ENCODE assay signal across 25 cellular contexts in the genomic region with DNA sequence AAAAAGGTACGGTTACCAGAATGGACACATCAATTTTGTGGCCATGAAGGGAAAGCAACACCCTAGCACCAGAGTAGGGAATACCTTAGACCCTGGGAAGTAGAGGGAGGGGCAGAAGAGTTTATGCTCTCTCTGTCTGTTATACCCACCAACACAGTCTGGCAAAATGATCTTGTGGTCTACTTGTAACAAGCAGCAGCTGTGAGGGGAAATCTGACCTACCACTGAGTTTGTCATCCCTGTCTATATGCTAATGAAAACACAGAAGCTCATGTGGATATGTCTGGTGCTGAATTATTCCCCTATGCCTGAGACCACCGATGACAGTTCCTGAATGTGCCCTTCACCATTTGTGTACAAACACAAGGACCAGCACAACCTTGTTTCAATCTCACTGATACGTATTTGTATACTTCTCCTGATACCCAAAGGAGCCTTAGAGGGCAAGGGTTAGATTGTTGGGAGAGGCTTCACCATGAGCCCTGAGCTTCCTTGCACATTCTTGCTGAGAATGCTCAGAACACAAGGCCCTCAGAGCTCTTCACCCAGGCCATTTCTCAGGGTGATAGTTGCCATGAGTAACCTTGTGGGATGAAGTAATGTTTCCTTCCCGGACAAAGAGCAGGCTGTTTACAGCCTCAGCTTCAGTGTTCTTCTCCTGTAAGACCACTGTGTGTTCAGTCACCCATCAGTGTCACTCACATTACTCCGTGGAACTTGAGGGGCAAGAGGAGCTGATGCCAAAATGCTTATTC. TPM values are rescaled to one million over a fixed set of nuclear protein-coding genes. Genes with fewer than 3 reads are reported as not detected.
DNase-seq lines count a peak whose midpoint lies in the region; TF ChIP-seq lines count a peak whose summit lies in the region.
"Had no signal": no experiment of that assay in that cellular context is flagged by ENCODE, and none has a peak within 500 bp of the region (broad histone marks: within the 10 kb centered on the region; RNA-seq: fewer than 3 reads in every experiment).

No MANE protein-coding gene starts in this region.

- H3K9me3 ChIP-seq in smooth muscle cell (replicated peaks; ENCODE audit: low read depth), result no peaks in the 10 kb centered on the region
- H3K9me3 ChIP-seq: body of pancreas, testis had no signal

- H3K27ac ChIP-seq in smooth muscle cell (ENCODE audit: low read depth) (peak overlapping the region; percentile 74), caudate nucleus (ENCODE audit: low read depth, low read length) (no peak overlapping the region)
- H3K27ac ChIP-seq: 22Rv1, body of pancreas, epithelial cell of prostate, heart left ventricle had no signal

- WGBS in smooth muscle cell (ENCODE audit: low lambda C conversion rate), result 47% methylated on average over 5 of the region's 5 CpGs

- peaks cover 5% of the 10 kb centered on the region for H3K27me3 ChIP-seq in smooth muscle cell (ENCODE audit: low read depth)
- H3K27me3 ChIP-seq: body of pancreas, heart left ventricle, testis had no signal

- no peak overlapping the region for H3K4me2 ChIP-seq in smooth muscle cell

- TF ChIP-seq CTCF in astrocyte of the spinal cord (IDR thresholded peaks at IDR 0.05; ENCODE audit: low read depth, low read length) (no peak), smooth muscle cell (IDR thresholded peaks at IDR 0.05; ENCODE audit: borderline replicate concordance, insufficient read depth, poor library complexity, severe bottlenecking) (no peak)

- H3K36me3 ChIP-seq in smooth muscle cell (ENCODE audit: low read depth), result no peaks in the 10 kb centered on the region
- H3K36me3 ChIP-seq: heart left ventricle had no signal

- no peaks in the 10 kb centered on the region for H3K4me1 ChIP-seq in smooth muscle cell (ENCODE audit: low read depth)
- H3K4me1 ChIP-seq: body of pancreas, heart left ventricle, testis had no signal

- no peaks in the 10 kb centered on the region for H3K79me2 ChIP-seq in smooth muscle cell (ENCODE audit: low read depth)

- H2AFZ ChIP-seq in smooth muscle cell (ENCODE audit: low read depth), result peak overlapping the region; percentile 69

- DNase-seq in DMS 273 (lab: John Stamatoyannopoulos, UW; ENCODE audit: unreplicated experiment) (peak; percentile 11), DMS 273 treated with DMSO at 0.1 percent for 48 hours (lab: John Stamatoyannopoulos, UW) (no peak), astrocyte of the spinal cord (ENCODE audit: low read depth, low spot score) (peak; percentile 20), foreskin melanocyte (peak; percentile 53), smooth muscle cell (lab: John Stamatoyannopoulos, UW; ENCODE audit: unreplicated experiment) (no peak), HUDEP-2 (lab: John Stamatoyannopoulos, UW; ENCODE audit: unreplicated experiment in 76 of 76) (no peak), NCI-H748 (lab: John Stamatoyannopoulos, UW; ENCODE audit: unreplicated experiment) (no peak), caudate nucleus (lab: John Stamatoyannopoulos, UW) (no peak)
- DNase-seq: activated CD4-positive, alpha-beta T cell treated with anti-CD3 and anti-CD28 coated beads for 36 hours; activated naive CD8-positive, alpha-beta T cell treated with anti-CD3 and anti-CD28 coated beads, Interleukin-2, amount 10 ng/mL, durations not matched to agents 7 days and 5 days; activated T-cell treated with anti-CD3 and anti-CD28 coated beads for 4 hours; body of pancreas; Calu3; heart left ventricle; Kasumi-1; NCI-H187; NCI-H526 treated with DMSO at 0.1 percent for 48 hours; RPMI8226; stimulated activated naive CD8-positive, alpha-beta T cell treated with anti-CD3 and anti-CD28 coated beads, Interleukin-15, Interleukin-2, amounts not matched to agents 100 U/mL and 50 U/mL, for 24 hours; T-helper 17 cell; testis had no signal

- no peaks in the 10 kb centered on the region for H4K20me1 ChIP-seq in smooth muscle cell (ENCODE audit: low read depth)

- H3K4me3 ChIP-seq in astrocyte of the spinal cord (ENCODE audit: low read depth, low read length) (no peak overlapping the region), smooth muscle cell (no peak overlapping the region)
- H3K4me3 ChIP-seq: body of pancreas, GM12878, heart left ventricle, lung, testis had no signal

- no peaks in the 10 kb centered on the region for H3F3A ChIP-seq in smooth muscle cell (ENCODE audit: low read depth)

- peak overlapping the region; percentile 36 for H3K9ac ChIP-seq in smooth muscle cell (ENCODE audit: low read depth)

- in situ Hi-C loops in astrocyte of the spinal cord (cut with HindIII; ENCODE audit: low sequenced_read_pairs), result no loop called here

RNA-seq across cellular contexts. Expression of a gene that starts 24.7 kb away (rescaled TPM):
- total RNA-seq in smooth muscle cell, result 40.4 and 63.3 TPM in 2 replicates
- 26.8 and 28.5 TPM in 2 replicates for polyA plus RNA-seq in smooth muscle cell

RNA-seq across cellular contexts. Expression of a gene that starts 47.2 kb away (rescaled TPM):
- 0.49 and 2.3 TPM in 2 replicates for total RNA-seq in smooth muscle cell
- 1.9 TPM in 1 of 2 replicates, not detected in the other for polyA plus RNA-seq in smooth muscle cell

RNA-seq across cellular contexts. Expression of a gene that starts 49.4 kb away (rescaled TPM):
- 46.4 and 59.1 TPM in 2 replicates for total RNA-seq in smooth muscle cell
- 14.6 and 20.2 TPM in 2 replicates for polyA plus RNA-seq in smooth muscle cell

Comparison
In these comparisons a context has a peak if more than half of its experiments do, and no peak if none do; other contexts are left out.
1. DNase-seq: peak in DMS 273 (single experiment), astrocyte of the spinal cord (single experiment) and foreskin melanocyte (single experiment); none in DMS 273 treated with DMSO at 0.1 percent for 48 hours (single experiment), smooth muscle cell (single experiment), HUDEP-2 (0 of 76), NCI-H748 (single experiment) and caudate nucleus (0 of 61).